In the genomic region with DNA sequence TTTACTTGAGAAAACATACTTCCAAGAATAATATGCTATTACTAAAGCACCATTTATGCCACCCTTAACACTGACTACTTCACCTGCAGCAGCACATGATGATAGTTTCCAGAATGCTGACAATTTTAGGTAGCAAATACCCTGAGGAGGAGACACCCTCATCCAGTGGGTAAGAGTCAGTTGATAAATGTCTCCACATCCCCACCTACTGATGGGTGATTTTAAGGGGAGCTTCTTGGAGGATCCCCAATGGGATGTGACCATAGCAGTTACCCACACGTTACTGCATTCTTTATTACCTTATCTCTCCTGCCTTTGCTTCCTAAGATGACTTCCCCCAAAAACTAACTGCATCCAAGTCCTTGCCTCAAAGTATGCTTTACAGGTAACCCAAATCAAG, we compare ENCODE assay signal across 4 cellular contexts.
TF ChIP-seq lines count a peak whose summit lies in the region.

No MANE protein-coding gene starts in this region.

TF ChIP-seq in SK-N-SH, 30 proteins besides CTCF, POLR2A, EP300 and RAD21:
- TF ChIP-seq FOXM1 (IDR thresholded peaks at IDR 0.05; ENCODE audit: low read depth) (no peak), FOSL2 (IDR thresholded peaks at IDR 0.05; ENCODE audit: borderline replicate concordance, low read depth) (no peak), YY1 (IDR thresholded peaks at IDR 0.05; ENCODE audit: low read depth) (no peak), SIN3A (IDR thresholded peaks at IDR 0.05; ENCODE audit: borderline replicate concordance, low read depth, low read length) (no peak), RXRA (IDR thresholded peaks at IDR 0.05; ENCODE audit: borderline replicate concordance, low read depth) (no peak), GABPA (IDR thresholded peaks at IDR 0.05; ENCODE audit: low read depth) (no peak), NRF1 (IDR thresholded peaks at IDR 0.05; ENCODE audit: low read depth, low read length) (no peak), NFIC (IDR thresholded peaks at IDR 0.05; ENCODE audit: borderline replicate concordance) (no peak), SMC3 (IDR thresholded peaks at IDR 0.05; ENCODE audit: low read depth, low read length) (no peak), TAF1 (IDR thresholded peaks at IDR 0.05; ENCODE audit: borderline replicate concordance, low read depth, low read length) (no peak)
- TF ChIP-seq, protein P1, sequence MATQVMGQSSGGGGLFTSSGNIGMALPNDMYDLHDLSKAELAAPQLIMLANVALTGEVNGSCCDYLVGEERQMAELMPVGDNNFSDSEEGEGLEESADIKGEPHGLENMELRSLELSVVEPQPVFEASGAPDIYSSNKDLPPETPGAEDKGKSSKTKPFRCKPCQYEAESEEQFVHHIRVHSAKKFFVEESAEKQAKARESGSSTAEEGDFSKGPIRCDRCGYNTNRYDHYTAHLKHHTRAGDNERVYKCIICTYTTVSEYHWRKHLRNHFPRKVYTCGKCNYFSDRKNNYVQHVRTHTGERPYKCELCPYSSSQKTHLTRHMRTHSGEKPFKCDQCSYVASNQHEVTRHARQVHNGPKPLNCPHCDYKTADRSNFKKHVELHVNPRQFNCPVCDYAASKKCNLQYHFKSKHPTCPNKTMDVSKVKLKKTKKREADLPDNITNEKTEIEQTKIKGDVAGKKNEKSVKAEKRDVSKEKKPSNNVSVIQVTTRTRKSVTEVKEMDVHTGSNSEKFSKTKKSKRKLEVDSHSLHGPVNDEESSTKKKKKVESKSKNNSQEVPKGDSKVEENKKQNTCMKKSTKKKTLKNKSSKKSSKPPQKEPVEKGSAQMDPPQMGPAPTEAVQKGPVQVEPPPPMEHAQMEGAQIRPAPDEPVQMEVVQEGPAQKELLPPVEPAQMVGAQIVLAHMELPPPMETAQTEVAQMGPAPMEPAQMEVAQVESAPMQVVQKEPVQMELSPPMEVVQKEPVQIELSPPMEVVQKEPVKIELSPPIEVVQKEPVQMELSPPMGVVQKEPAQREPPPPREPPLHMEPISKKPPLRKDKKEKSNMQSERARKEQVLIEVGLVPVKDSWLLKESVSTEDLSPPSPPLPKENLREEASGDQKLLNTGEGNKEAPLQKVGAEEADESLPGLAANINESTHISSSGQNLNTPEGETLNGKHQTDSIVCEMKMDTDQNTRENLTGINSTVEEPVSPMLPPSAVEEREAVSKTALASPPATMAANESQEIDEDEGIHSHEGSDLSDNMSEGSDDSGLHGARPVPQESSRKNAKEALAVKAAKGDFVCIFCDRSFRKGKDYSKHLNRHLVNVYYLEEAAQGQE (IDR thresholded peaks at IDR 0.05; ENCODE audit: low read depth, low read length) = no peak

TF ChIP-seq in SK-N-SH treated with all-trans-retinoic acid at 6 μM for 48 hours, 23 proteins besides CTCF, POLR2A, EP300 and RAD21:
- TF ChIP-seq ZNF8 (CRISPR knock-in tag; IDR thresholded peaks at IDR 0.05) = no peak

TF ChIP-seq in HCT116, 20 proteins besides CTCF, POLR2A, EP300 and RAD21:
- TF ChIP-seq SRF (IDR thresholded peaks at IDR 0.05; ENCODE audit: low read depth) (no peak), SP1 (IDR thresholded peaks at IDR 0.05; ENCODE audit: low read depth) (no peak), CEBPB (IDR thresholded peaks at IDR 0.05; ENCODE audit: low read depth) (no peak), EGR1 (IDR thresholded peaks at IDR 0.05; ENCODE audit: low read depth) (no peak), JUND (IDR thresholded peaks at IDR 0.05) (no peak), CBX3 (IDR thresholded peaks at IDR 0.05; ENCODE audit: low read depth) (no peak), EZH2phosphoT487 (IDR thresholded peaks at IDR 0.05; ENCODE audit: borderline replicate concordance) (no peak), TCF7L2 (IDR thresholded peaks at IDR 0.05; ENCODE audit: borderline replicate concordance, extremely low read depth, insufficient read depth, insufficient read length) (no peak), EZH2 (IDR thresholded peaks at IDR 0.05) (no peak), ELF1 (IDR thresholded peaks at IDR 0.05; ENCODE audit: borderline replicate concordance, low read depth) (no peak)
- TF ChIP-seq, protein P2, sequence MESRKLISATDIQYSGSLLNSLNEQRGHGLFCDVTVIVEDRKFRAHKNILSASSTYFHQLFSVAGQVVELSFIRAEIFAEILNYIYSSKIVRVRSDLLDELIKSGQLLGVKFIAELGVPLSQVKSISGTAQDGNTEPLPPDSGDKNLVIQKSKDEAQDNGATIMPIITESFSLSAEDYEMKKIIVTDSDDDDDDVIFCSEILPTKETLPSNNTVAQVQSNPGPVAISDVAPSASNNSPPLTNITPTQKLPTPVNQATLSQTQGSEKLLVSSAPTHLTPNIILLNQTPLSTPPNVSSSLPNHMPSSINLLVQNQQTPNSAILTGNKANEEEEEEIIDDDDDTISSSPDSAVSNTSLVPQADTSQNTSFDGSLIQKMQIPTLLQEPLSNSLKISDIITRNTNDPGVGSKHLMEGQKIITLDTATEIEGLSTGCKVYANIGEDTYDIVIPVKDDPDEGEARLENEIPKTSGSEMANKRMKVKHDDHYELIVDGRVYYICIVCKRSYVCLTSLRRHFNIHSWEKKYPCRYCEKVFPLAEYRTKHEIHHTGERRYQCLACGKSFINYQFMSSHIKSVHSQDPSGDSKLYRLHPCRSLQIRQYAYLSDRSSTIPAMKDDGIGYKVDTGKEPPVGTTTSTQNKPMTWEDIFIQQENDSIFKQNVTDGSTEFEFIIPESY (IDR thresholded peaks at IDR 0.05; ENCODE audit: extremely low read depth, insufficient replicate concordance, low read length) = no peak

TF ChIP-seq in WTC11, 78 proteins besides CTCF, POLR2A, EP300 and RAD21:
- TF ChIP-seq SP1 (CRISPR knock-in tag; conservative IDR thresholded peaks at IDR 0.05) = no peak
- no peak for TF ChIP-seq NR2C2 (CRISPR knock-in tag; IDR thresholded peaks at IDR 0.05)
- TF ChIP-seq GRHL2 (CRISPR knock-in tag; IDR thresholded peaks at IDR 0.05; ENCODE audit: insufficient replicate concordance, severe bottlenecking) = no peak
